In genomic region chr2:197504000-197504399, GRCh38 we compare ENCODE assay signal across 27 cellular contexts. TPM values are rescaled to one million over a fixed set of nuclear protein-coding genes. Genes with fewer than 3 reads are reported as not detected.
DNase-seq lines count a peak whose midpoint lies in the region; ATAC-seq and TF ChIP-seq lines count a peak whose summit lies in the region.
"Had no signal": no experiment of that assay in that cellular context is flagged by ENCODE, and none has a peak within 500 bp of the region (broad histone marks: within the 10 kb centered on the region; RNA-seq: fewer than 3 reads in every experiment).

No MANE protein-coding gene starts in this region.

- H3K27me3 ChIP-seq in adrenal gland = no peaks in the 10 kb centered on the region
- H3K27me3 ChIP-seq: gastroesophageal sphincter had no signal

- H3K9me3 ChIP-seq in adrenal gland (replicated peaks in 1 of 3) = no peaks in the 10 kb centered on the region
- H3K9me3 ChIP-seq: A549, gastroesophageal sphincter, SK-N-SH, thoracic aorta had no signal

- peaks cover 0 to 21% of the 10 kb centered on the region in 2 donors for H3K36me3 ChIP-seq in adrenal gland (replicated peaks in 1 of 2)

- peak overlapping the region; percentile 70 for H3K27ac Mint-ChIP-seq in activated CD8-positive, alpha-beta T cell treated with anti-CD3 and anti-CD28 coated beads for 36 hours
- no peak overlapping the region for H3K27ac Mint-ChIP-seq in activated CD8-positive, alpha-beta T cell treated with anti-CD3 and anti-CD28 coated beads, Interleukin-2, amount 10 ng/mL, durations not matched to agents 7 days and 5 days
- H3K27ac Mint-ChIP-seq in Calu3 (ENCODE audit: unreplicated experiment) (peak overlapping the region; percentile 56), progenitor cell of endocrine pancreas (peak overlapping the region; percentile 84)
- H3K27ac Mint-ChIP-seq in activated naive CD8-positive, alpha-beta T cell = peak overlapping the region; percentile 34
- H3K27ac Mint-ChIP-seq: T-helper 1 cell treated with Interleukin-12 subunit alpha and Interleukin-12 subunit beta and Interleukin-4 antibody, amounts not matched to agents 30 μg/mL and 1 μg/mL, for 36 hours had no signal

- peaks cover 15 to 36% of the 10 kb centered on the region in 2 donors for H3K4me1 ChIP-seq in adrenal gland (replicated peaks in 1 of 2)

- H3K4me3 ChIP-seq in adrenal gland = no peak overlapping the region
- H3K4me3 ChIP-seq: A549, gastroesophageal sphincter, lung, PC-9, thoracic aorta had no signal

- no peak for TF ChIP-seq CTCF in activated CD8-positive, alpha-beta T cell treated with anti-CD3 and anti-CD28 coated beads for 36 hours (IDR thresholded peaks at IDR 0.05)
- TF ChIP-seq CTCF in Calu3 (IDR thresholded peaks at IDR 0.05; ENCODE audit: unreplicated experiment) (no peak), progenitor cell of endocrine pancreas (IDR thresholded peaks at IDR 0.05; ENCODE audit: unreplicated experiment) (no peak), adrenal gland (IDR thresholded peaks at IDR 0.05) (no peak)

- H3K27me3 Mint-ChIP-seq in activated CD8-positive, alpha-beta T cell treated with anti-CD3 and anti-CD28 coated beads for 36 hours = no peaks in the 10 kb centered on the region
- no peaks in the 10 kb centered on the region for H3K27me3 Mint-ChIP-seq in activated CD8-positive, alpha-beta T cell treated with anti-CD3 and anti-CD28 coated beads, Interleukin-2, amount 10 ng/mL, durations not matched to agents 7 days and 5 days (ENCODE audit: low read depth)
- H3K27me3 Mint-ChIP-seq in Calu3 (ENCODE audit: unreplicated experiment) = no peaks in the 10 kb centered on the region
- H3K27me3 Mint-ChIP-seq in activated naive CD8-positive, alpha-beta T cell = no peaks in the 10 kb centered on the region
- H3K27me3 Mint-ChIP-seq in progenitor cell of endocrine pancreas = no peaks in the 10 kb centered on the region

- no peak for ATAC-seq in activated CD8-positive, alpha-beta T cell treated with anti-CD3 and anti-CD28 coated beads for 36 hours
- ATAC-seq in activated CD8-positive, alpha-beta T cell treated with anti-CD3 and anti-CD28 coated beads, Interleukin-2, amount 10 ng/mL, durations not matched to agents 7 days and 5 days = no peak
- no peak for ATAC-seq in GM18498 (IDR thresholded peaks at IDR 0.05; ENCODE audit: unreplicated experiment)
- ATAC-seq: A549, gastroesophageal sphincter, natural killer cell had no signal

- POLR2A ChIA-PET in activated CD8-positive, alpha-beta T cell treated with anti-CD3 and anti-CD28 coated beads for 36 hours (lab: Charles Lee) = interaction anchor here (1.1 to 8.5 kb wide), 3 partner anchors 9 to 14 kb away, joined by 4 to 77 read pairs (median 24); partner anchors contain the start of gene MOB4
- POLR2A ChIA-PET in activated CD8-positive, alpha-beta T cell treated with anti-CD3 and anti-CD28 coated beads, Interleukin-2, amount 10 ng/mL, durations not matched to agents 7 days and 5 days (lab: Charles Lee) = interaction anchor here (1.1 to 9.8 kb wide), 2 partner anchors 11 to 333 kb away, joined by 3 to 134 read pairs; partner anchors contain the start of gene MOB4

- WGBS in adrenal gland, 4 donors = 96 to 100% (median 99%) methylated on average over 2 of the region's 2 CpGs

- no TSS peak for BruUV-seq in Calu3 (replicated peaks; lab: Mats Ljungman, UMichigan)

- no peak for DNase-seq in activated CD8-positive, alpha-beta T cell treated with anti-CD3 and anti-CD28 coated beads for 36 hours
- no peak for DNase-seq in activated CD8-positive, alpha-beta T cell treated with anti-CD3 and anti-CD28 coated beads, Interleukin-2, amount 10 ng/mL, durations not matched to agents 7 days and 5 days
- DNase-seq in Calu3 = no peak
- no peak for DNase-seq in progenitor cell of endocrine pancreas (ENCODE audit: low spot score, unreplicated experiment)
- DNase-seq in adrenal gland = no peak
- DNase-seq in DMS79 (lab: John Stamatoyannopoulos, UW) = no peak
- DNase-seq: activated CD4-positive, alpha-beta T cell treated with anti-CD3 and anti-CD28 coated beads for 1 hour; AML-193; H7; Kasumi-1; natural killer cell; NCI-H1436; NCI-H2081; NCI-H524 treated with DMSO at 0.1 percent for 48 hours; NK-92 treated with Interleukin-12 subunit alpha and Interleukin-12 subunit beta, amount 100 ng/mL, for 24 hours; PC-9; SK-N-SH; stimulated activated CD4-positive, alpha-beta T cell treated with anti-CD3 and anti-CD28 coated beads, Interleukin-15, amount 100 ng/mL, for 24 hours; stimulated activated naive CD4-positive, alpha-beta T cell had no signal

- no peak for TF ChIP-seq POLR2A in adrenal gland (IDR thresholded peaks at IDR 0.05)

- peaks cover 63% of the 10 kb centered on the region for H3K36me3 Mint-ChIP-seq in activated CD8-positive, alpha-beta T cell treated with anti-CD3 and anti-CD28 coated beads for 36 hours (ENCODE audit: low read depth)
- H3K36me3 Mint-ChIP-seq in activated CD8-positive, alpha-beta T cell treated with anti-CD3 and anti-CD28 coated beads, Interleukin-2, amount 10 ng/mL, durations not matched to agents 7 days and 5 days (ENCODE audit: low read depth) = peaks cover 53% of the 10 kb centered on the region
- H3K36me3 Mint-ChIP-seq in Calu3 (ENCODE audit: insufficient read depth, unreplicated experiment) (peaks cover 67% of the 10 kb centered on the region), progenitor cell of endocrine pancreas (ENCODE audit: insufficient read depth) (peaks cover 11% of the 10 kb centered on the region)
- H3K36me3 Mint-ChIP-seq in activated naive CD8-positive, alpha-beta T cell = peaks cover 19% of the 10 kb centered on the region
- H3K36me3 Mint-ChIP-seq: natural killer cell had no signal

- no peak overlapping the region for H3K4me3 Mint-ChIP-seq in activated CD8-positive, alpha-beta T cell treated with anti-CD3 and anti-CD28 coated beads for 36 hours
- no peak overlapping the region for H3K4me3 Mint-ChIP-seq in activated CD8-positive, alpha-beta T cell treated with anti-CD3 and anti-CD28 coated beads, Interleukin-2, amount 10 ng/mL, durations not matched to agents 7 days and 5 days
- no peak overlapping the region for H3K4me3 Mint-ChIP-seq in Calu3 (ENCODE audit: low read depth, unreplicated experiment)
- H3K4me3 Mint-ChIP-seq in activated naive CD8-positive, alpha-beta T cell = peak overlapping the region; percentile 100
- H3K4me3 Mint-ChIP-seq in progenitor cell of endocrine pancreas (ENCODE audit: low read depth) = no peak overlapping the region
- H3K4me3 Mint-ChIP-seq: natural killer cell; T-helper 1 cell treated with Interleukin-12 subunit alpha and Interleukin-12 subunit beta and Interleukin-4 antibody, amounts not matched to agents 30 μg/mL and 1 μg/mL, for 36 hours had no signal

- H3K27ac ChIP-seq in adrenal gland = peak overlapping the region in 1 of 5 donors; percentile 99
- H3K27ac ChIP-seq: A549, gastroesophageal sphincter, HL-60, PC-9, thoracic aorta had no signal

- peaks cover 22% of the 10 kb centered on the region for H3K4me1 Mint-ChIP-seq in activated CD8-positive, alpha-beta T cell treated with anti-CD3 and anti-CD28 coated beads for 36 hours (ENCODE audit: low read depth)
- H3K4me1 Mint-ChIP-seq in activated CD8-positive, alpha-beta T cell treated with anti-CD3 and anti-CD28 coated beads, Interleukin-2, amount 10 ng/mL, durations not matched to agents 7 days and 5 days (ENCODE audit: low read depth) = peaks cover 19% of the 10 kb centered on the region
- H3K4me1 Mint-ChIP-seq in Calu3 (ENCODE audit: low read depth, unreplicated experiment) (peaks cover 15% of the 10 kb centered on the region), progenitor cell of endocrine pancreas (ENCODE audit: low read depth) (peaks cover 12% of the 10 kb centered on the region)
- H3K4me1 Mint-ChIP-seq in activated naive CD8-positive, alpha-beta T cell (ENCODE audit: low read depth) = peaks cover 22% of the 10 kb centered on the region

- intact Hi-C loops in activated CD8-positive, alpha-beta T cell treated with anti-CD3 and anti-CD28 coated beads for 36 hours (cut with micrococcal nuclease) = loop anchor here (5.0 kb wide), 1 partner anchor 72 kb away; no protein-coding TSS in a partner anchor
- intact Hi-C loops in Calu3 (cut with micrococcal nuclease; ENCODE audit: unreplicated experiment) = no loop called here
- intact Hi-C loops in adrenal gland (cut with DNase I) = no loop called here

- no peaks in the 10 kb centered on the region for H3K9me3 Mint-ChIP-seq in activated CD8-positive, alpha-beta T cell treated with anti-CD3 and anti-CD28 coated beads for 36 hours
- no peaks in the 10 kb centered on the region for H3K9me3 Mint-ChIP-seq in activated CD8-positive, alpha-beta T cell treated with anti-CD3 and anti-CD28 coated beads, Interleukin-2, amount 10 ng/mL, durations not matched to agents 7 days and 5 days (ENCODE audit: insufficient read depth)
- H3K9me3 Mint-ChIP-seq in Calu3 (ENCODE audit: low read depth, unreplicated experiment) (no peaks in the 10 kb centered on the region), progenitor cell of endocrine pancreas (ENCODE audit: low read depth) (no peaks in the 10 kb centered on the region)
- no peaks in the 10 kb centered on the region for H3K9me3 Mint-ChIP-seq in activated naive CD8-positive, alpha-beta T cell (ENCODE audit: low read depth)
- H3K9me3 Mint-ChIP-seq: natural killer cell; T-helper 1 cell treated with Interleukin-12 subunit alpha and Interleukin-12 subunit beta and Interleukin-4 antibody, amounts not matched to agents 30 μg/mL and 1 μg/mL, for 36 hours had no signal

- CTCF ChIA-PET in activated CD8-positive, alpha-beta T cell treated with anti-CD3 and anti-CD28 coated beads for 36 hours (lab: Charles Lee) = interaction anchor here (1.0 to 1.6 kb wide), 2 partner anchors 13 to 79 kb away, joined by 3 to 4 read pairs; no protein-coding TSS in a partner anchor
- CTCF ChIA-PET in activated CD8-positive, alpha-beta T cell treated with anti-CD3 and anti-CD28 coated beads, Interleukin-2, amount 10 ng/mL, durations not matched to agents 7 days and 5 days (lab: Charles Lee) = interaction anchor here (0.7 kb wide), 1 partner anchor 10 kb away, joined by 3 read pairs; no protein-coding TSS in a partner anchor
- CTCF ChIA-PET in Calu3 (lab: Charles Lee) = no interaction called here

RNA-seq across cellular contexts. Expression of gene HSPE1, which starts 3.8 kb away (rescaled TPM):
- total RNA-seq in activated CD8-positive, alpha-beta T cell treated with anti-CD3 and anti-CD28 coated beads for 36 hours = 100 to 1,000 TPM; 345 to 356 TPM
- total RNA-seq in activated CD8-positive, alpha-beta T cell treated with anti-CD3 and anti-CD28 coated beads, Interleukin-2, amount 10 ng/mL, durations not matched to agents 7 days and 5 days = 100 to 1,000 TPM; 153 to 162 TPM
- total RNA-seq in Calu3 (2022) = 380 and 454 TPM in 2 replicates
- 180 and 185 TPM in 2 replicates for total RNA-seq in progenitor cell of endocrine pancreas
- 1,000 to 10,000 TPM in 1 of 8 donors, 100 to 1,000 TPM in 7; 113 to 1,567 (median 176) TPM for total RNA-seq in adrenal gland
- polyA plus RNA-seq in adrenal gland = 1,000 to 10,000 TPM in 2 of 3 donors, 100 to 1,000 TPM in 1; 396 to 4,257 (median 1,108) TPM

RNA-seq across cellular contexts. Expression of gene HSPD1, which starts 4.4 kb away (rescaled TPM):
- total RNA-seq in activated CD8-positive, alpha-beta T cell treated with anti-CD3 and anti-CD28 coated beads for 36 hours = 1,000 to 10,000 TPM; 1,034 to 1,051 TPM
- 100 to 1,000 TPM; 322 to 336 TPM for total RNA-seq in activated CD8-positive, alpha-beta T cell treated with anti-CD3 and anti-CD28 coated beads, Interleukin-2, amount 10 ng/mL, durations not matched to agents 7 days and 5 days
- total RNA-seq in Calu3 (2022) (700 and 757 TPM in 2 replicates), progenitor cell of endocrine pancreas (403 and 409 TPM in 2 replicates), adrenal gland (1,000 to 10,000 TPM in 2 of 8 donors, 100 to 1,000 TPM in 6; 221 to 3,318 (median 577) TPM)
- polyA plus RNA-seq in adrenal gland = 1,000 to 10,000 TPM in 1 of 3 donors, 100 to 1,000 TPM in 2; 220 to 7,464 (median 448) TPM

RNA-seq across cellular contexts. Expression of gene MOB4, which starts 11.9 kb away (rescaled TPM):
- total RNA-seq in activated CD8-positive, alpha-beta T cell treated with anti-CD3 and anti-CD28 coated beads for 36 hours = 10 to 100 TPM; 15.1 to 15.9 TPM
- total RNA-seq in activated CD8-positive, alpha-beta T cell treated with anti-CD3 and anti-CD28 coated beads, Interleukin-2, amount 10 ng/mL, durations not matched to agents 7 days and 5 days = 10 to 100 TPM; 16.5 to 21.3 TPM
- total RNA-seq in Calu3 (2022) = 28.3 TPM in 2 replicates
- 29.8 and 41.4 TPM in 2 replicates for total RNA-seq in progenitor cell of endocrine pancreas
- total RNA-seq in adrenal gland = 100 to 1,000 TPM in 1 of 8 donors, 10 to 100 TPM in 7; 18.2 to 422 (median 31.6) TPM
- polyA plus RNA-seq in adrenal gland = 100 to 1,000 TPM in 1 of 3 donors, 10 to 100 TPM in 2; 26.9 to 117 (median 58.1) TPM

RNA-seq across cellular contexts. Expression of gene COQ10B, which starts 50.6 kb away (rescaled TPM):
- 10 to 100 TPM; 14.0 to 14.6 TPM for total RNA-seq in activated CD8-positive, alpha-beta T cell treated with anti-CD3 and anti-CD28 coated beads for 36 hours
- 10 to 100 TPM; 22.5 to 22.6 TPM for total RNA-seq in activated CD8-positive, alpha-beta T cell treated with anti-CD3 and anti-CD28 coated beads, Interleukin-2, amount 10 ng/mL, durations not matched to agents 7 days and 5 days
- total RNA-seq in Calu3 (2022) (28.8 and 32.8 TPM in 2 replicates), progenitor cell of endocrine pancreas (11.0 and 11.8 TPM in 2 replicates), adrenal gland (10 to 100 TPM; 31.4 to 63.5 (median 37.8) TPM)
- polyA plus RNA-seq in adrenal gland = 10 to 100 TPM; 22.3 to 58.8 (median 27.4) TPM
